Comparison of ENCODE assay signal across 12 cellular contexts in the genomic region with DNA sequence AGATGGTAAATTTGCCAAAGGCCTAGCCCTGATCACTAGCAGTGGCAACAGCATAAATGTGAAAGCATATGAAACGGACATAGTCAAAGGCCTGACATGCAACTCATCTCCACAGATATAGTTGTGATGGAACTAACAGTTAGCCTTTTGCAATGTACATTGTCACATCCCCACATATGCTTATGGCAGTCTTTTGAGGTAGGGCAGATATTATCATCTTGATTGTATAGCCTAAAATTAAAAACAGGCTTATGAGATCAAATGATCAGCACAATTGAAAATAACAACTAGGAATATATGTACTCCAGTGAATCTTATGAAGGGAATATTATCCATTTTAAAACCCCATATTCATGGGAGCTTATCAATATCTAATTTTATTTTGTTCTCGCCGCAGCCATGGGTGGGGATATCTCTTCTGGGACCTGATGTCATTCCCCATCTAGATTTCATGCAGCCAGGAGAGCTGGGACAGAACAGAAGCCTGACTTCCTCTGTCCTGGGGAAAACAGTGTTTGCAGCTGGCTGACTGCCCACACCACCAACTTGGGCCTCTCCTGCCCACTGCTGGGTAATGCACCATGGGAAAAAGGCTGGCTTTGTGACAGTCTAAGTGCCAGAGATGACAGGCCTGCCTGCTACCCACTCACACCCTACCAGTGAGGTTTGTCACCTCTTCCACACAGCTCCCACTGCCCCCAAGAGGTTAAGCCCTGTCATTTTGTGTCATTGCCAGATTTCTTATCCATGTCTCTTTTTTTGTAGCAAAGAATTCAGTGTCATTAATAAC.
DNase-seq lines count a peak whose midpoint lies in the region; ATAC-seq lines count a peak whose summit lies in the region.
"Had no signal": no experiment of that assay in that cellular context is flagged by ENCODE, and none has a peak within 500 bp of the region (broad histone marks: within the 10 kb centered on the region; RNA-seq: fewer than 3 reads in every experiment).

No MANE protein-coding gene starts in this region.

- H3K4me3 ChIP-seq in adipocyte (ENCODE audit: low read length) = no peak overlapping the region

- no peak overlapping the region for H3K9ac ChIP-seq in adipocyte (ENCODE audit: low read length)

- ATAC-seq in left lobe of liver = peak; percentile 40
- ATAC-seq in HG03196 (IDR thresholded peaks at IDR 0.05; ENCODE audit: unreplicated experiment) = no peak
- ATAC-seq: Panc1 had no signal

- no peaks in the 10 kb centered on the region for H3K27me3 ChIP-seq in adipocyte (replicated peaks; ENCODE audit: control insufficient read depth, insufficient read depth, low read length)

- no peaks in the 10 kb centered on the region for H3K9me3 ChIP-seq in adipocyte (ENCODE audit: control insufficient read depth, low read length)

- peaks cover 46% of the 10 kb centered on the region for H3K4me1 ChIP-seq in adipocyte (ENCODE audit: control insufficient read depth, insufficient read depth, low read length)

- no peaks in the 10 kb centered on the region for H3K36me3 ChIP-seq in adipocyte (ENCODE audit: control insufficient read depth, insufficient read depth, low read length, severe bottlenecking)

- peak; percentile 8 for DNase-seq in stimulated activated CD4-positive, alpha-beta T cell treated with anti-CD3 and anti-CD28 coated beads, Interleukin-2, amount 100 ng/mL, for 4 hours (ENCODE audit: low read depth)
- no peak for DNase-seq in stimulated activated CD4-positive, alpha-beta T cell treated with anti-CD3 and anti-CD28 coated beads, Interleukin-2, amount 100 ng/mL, for 24 hours
- peak; percentile 42 for DNase-seq in adipocyte (ENCODE audit: low read depth)
- no peak for DNase-seq in left lobe of liver (ENCODE audit: low spot score)
- no peak for DNase-seq in NCI-H1694 treated with DMSO at 0.1 percent for 48 hours (lab: John Stamatoyannopoulos, UW)
- no peak for DNase-seq in HCEC 1CT
- no peak for DNase-seq in MV-4-11 (lab: John Stamatoyannopoulos, UW)
- DNase-seq: activated CD4-positive, CD25-positive, alpha-beta regulatory T cell treated with anti-CD3 and anti-CD28 coated beads, Interleukin-2, amount 50 U/mL, for 72 hours; effector memory CD4-positive, alpha-beta T cell; NCI-H2107 had no signal

Comparison
In these comparisons a context has a peak if more than half of its experiments do, and no peak if none do; other contexts are left out.
1. DNase-seq: peak in stimulated activated CD4-positive, alpha-beta T cell treated with anti-CD3 and anti-CD28 coated beads, Interleukin-2, amount 100 ng/mL, for 4 hours (single experiment) and adipocyte (single experiment); none in stimulated activated CD4-positive, alpha-beta T cell treated with anti-CD3 and anti-CD28 coated beads, Interleukin-2, amount 100 ng/mL, for 24 hours (0 of 2), left lobe of liver (single experiment), NCI-H1694 treated with DMSO at 0.1 percent for 48 hours (single experiment), HCEC 1CT (single experiment) and MV-4-11 (single experiment).